7 cellular contexts compared by ENCODE assay signal in the genomic region with DNA sequence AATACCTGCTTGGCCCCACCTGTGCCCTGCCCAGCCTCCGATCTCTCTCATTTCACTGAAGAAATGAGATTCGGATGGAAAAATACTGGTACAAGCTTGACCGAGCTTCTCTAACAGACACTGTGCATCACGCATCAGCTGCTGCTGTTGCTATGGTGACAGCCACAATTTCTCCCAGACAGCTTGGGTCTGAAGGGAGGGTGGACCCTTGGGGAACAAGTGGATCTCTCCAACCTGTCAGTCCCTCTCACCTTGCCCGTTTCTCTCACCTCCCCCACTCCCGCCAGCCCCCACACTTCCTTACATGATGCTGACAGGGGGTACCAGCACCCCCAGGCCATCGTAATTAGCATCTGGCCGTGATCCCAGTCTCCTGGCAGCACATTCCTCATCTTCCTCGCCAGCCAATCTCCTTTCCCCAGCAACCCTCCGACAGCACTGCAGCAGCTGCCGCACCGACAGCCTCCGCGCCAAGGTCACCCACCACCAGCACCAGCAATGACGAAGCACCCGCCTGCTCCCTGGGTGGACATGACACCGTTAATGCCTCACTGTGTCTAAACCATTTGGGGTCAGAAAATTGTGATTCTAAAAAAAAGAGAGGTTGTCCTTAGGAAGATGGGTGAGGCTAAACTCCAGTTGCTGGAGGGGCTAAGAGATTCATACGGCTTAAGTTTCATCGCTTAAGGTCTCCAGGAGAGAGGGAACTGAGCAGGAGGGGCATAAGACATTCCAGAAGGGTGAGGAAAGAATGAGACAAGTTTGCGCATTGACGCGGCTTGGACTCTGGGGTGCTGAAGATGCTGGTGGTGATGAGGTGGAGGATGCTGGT. TPM values are rescaled to one million over a fixed set of nuclear protein-coding genes. Genes with fewer than 3 reads are reported as not detected.
A peak's percentile ranks its signal among the peaks of the same experiment; 100 is the strongest.
DNase-seq lines count a peak whose midpoint lies in the region; ATAC-seq and TF ChIP-seq lines count a peak whose summit lies in the region.

No MANE protein-coding gene starts in this region.

- ATAC-seq in HG02885 (IDR thresholded peaks at IDR 0.05; ENCODE audit: poor library complexity, unreplicated experiment): no peak

- no peaks in the 10 kb centered on the region for H3K9me2 ChIP-seq in PC-9 (ENCODE audit: insufficient read depth)

- H4K20me1 ChIP-seq in PC-9 (ENCODE audit: insufficient read depth): no peaks in the 10 kb centered on the region

- TF ChIP-seq CTCF in GM20000 (IDR thresholded peaks at IDR 0.05; ENCODE audit: extremely low read depth, missing control alignments): no peak
- no peak for TF ChIP-seq CTCF in lower leg skin (IDR thresholded peaks at IDR 0.05)
- no peak for TF ChIP-seq CTCF in PC-9 (conservative IDR thresholded peaks at IDR 0.05)

- peaks cover 19% of the 10 kb centered on the region; the same call in 1 of the 2 replicates for H3F3A ChIP-seq in PC-9 (ENCODE audit: insufficient read depth, low read depth)

- CTCF ChIA-PET in PC-9 (lab: Charles Lee): no interaction called here

- 16 to 19% methylated on average over 22 of the region's 22 CpGs for WGBS in lower leg skin, 2 donors

- H3K4me2 ChIP-seq in PC-9: no peak overlapping the region

- peaks cover 12% of the 10 kb centered on the region; the same call in 1 of the 2 replicates for H3K4me1 ChIP-seq in PC-9 (replicated peaks; ENCODE audit: insufficient read depth)

- H3K36me3 ChIP-seq in PC-9 (ENCODE audit: low read depth): no peaks in the 10 kb centered on the region

- H3K27ac ChIP-seq in cingulate gyrus (ENCODE audit: low read depth, low read length) (peak overlapping the region; percentile 90), temporal lobe (ENCODE audit: low read depth, low read length) (peak overlapping the region; percentile 93), PC-9 (no peak overlapping the region)

- H3K4me3 ChIP-seq in lower leg skin (ENCODE audit: low read depth, poor library complexity, severe bottlenecking) (no peak overlapping the region), PC-9 (no peak overlapping the region)

- BruUV-seq in PC-9 (replicated peaks; lab: Mats Ljungman, UMichigan): no TSS peak

- intact Hi-C loops in lower leg skin (cut with DNase I; ENCODE audit: low total_unique reads) (no loop called here), PC-9 (cut with micrococcal nuclease; ENCODE audit: unreplicated experiment) (no loop called here)

- DNase-seq in GM20000 (ENCODE audit: low spot score) (peak; percentile 38), NCI-H226 (peak; percentile 89), lower leg skin (ENCODE audit: low spot score in 2 of 2) (peak; percentile 23 to 85), PC-9 (no peak)

- H3K9me3 ChIP-seq in PC-9 (ENCODE audit: insufficient read depth, low read depth): no peaks in the 10 kb centered on the region

- H2AFZ ChIP-seq in PC-9: no peak overlapping the region

- no peaks in the 10 kb centered on the region for H3K79me2 ChIP-seq in PC-9 (ENCODE audit: low read depth)

- POLR2A ChIA-PET in PC-9 (lab: Charles Lee; ENCODE audit: unreplicated experiment): interaction anchor here (0.7 kb wide), 1 partner anchor 11 kb away, joined by 4 read pairs; no protein-coding TSS in a partner anchor

- TF ChIP-seq POLR2A in lower leg skin (IDR thresholded peaks at IDR 0.05): no peak

- no peaks in the 10 kb centered on the region for H3K27me3 ChIP-seq in PC-9 (ENCODE audit: insufficient read depth, low read depth)

RNA-seq across cellular contexts. Expression of a gene that starts 58.6 kb away (rescaled TPM):
- total RNA-seq in lower leg skin (10 to 100 TPM; 25.9 to 55.6 (median 30.1) TPM), temporal lobe (49.9 TPM), PC-9 (2021) (66.8 and 84.8 TPM in 2 replicates)

Comparison
In these comparisons a context has a peak if more than half of its experiments do, and no peak if none do; other contexts are left out.
1. DNase-seq: peak in GM20000 (single experiment), NCI-H226 (single experiment) and lower leg skin (2 of 2); none in PC-9 (0 of 2).